Comparison of ENCODE assay signal across 9 cellular contexts in the genomic region with DNA sequence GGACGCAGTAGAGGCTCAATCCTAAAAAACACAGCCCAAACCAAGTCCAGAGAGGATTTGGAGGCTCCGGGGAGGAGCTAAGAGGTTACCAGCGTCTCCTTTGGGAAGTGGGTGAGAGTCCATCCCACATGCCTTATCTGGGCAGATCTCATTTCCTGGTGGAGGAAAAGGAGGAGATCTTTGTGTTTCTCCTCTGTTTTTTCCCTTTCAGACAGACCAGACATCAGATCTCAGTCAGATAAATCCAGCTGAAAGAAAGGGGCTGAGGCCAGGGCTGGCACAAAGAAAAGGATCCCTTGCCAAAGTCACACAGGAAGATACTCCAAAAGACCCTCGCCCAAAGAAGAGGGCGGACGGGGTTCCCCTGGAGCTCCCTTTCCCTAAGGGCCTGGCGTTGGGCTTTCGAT. TPM values are rescaled to one million over a fixed set of nuclear protein-coding genes. Genes with fewer than 3 reads are reported as not detected.
DNase-seq lines count a peak whose midpoint lies in the region; ATAC-seq and TF ChIP-seq lines count a peak whose summit lies in the region.
"Had no signal": no experiment of that assay in that cellular context is flagged by ENCODE, and none has a peak within 500 bp of the region (broad histone marks: within the 10 kb centered on the region; RNA-seq: fewer than 3 reads in every experiment).

No MANE protein-coding gene starts in this region.

- H3K36me3 ChIP-seq in IMR-90 (ENCODE audit: control insufficient read depth, insufficient read depth, low read length) = no peaks in the 10 kb centered on the region
- no peaks in the 10 kb centered on the region for H3K36me3 ChIP-seq in mesenchymal stem cell (ENCODE audit: control insufficient read depth in 1 of 2, insufficient read depth in 2 of 2, low read depth in 1 of 2, low read length in 2 of 2)
- no peaks in the 10 kb centered on the region for H3K36me3 ChIP-seq in subcutaneous abdominal adipose tissue (ENCODE audit: control insufficient read depth in 5 of 5, insufficient read depth in 5 of 5, low read length in 5 of 5)
- no peaks in the 10 kb centered on the region for H3K36me3 ChIP-seq in MG63

- H4K91ac ChIP-seq in IMR-90 (ENCODE audit: insufficient read depth, low read depth, low read length) (peak overlapping the region; percentile 84), mesenchymal stem cell (ENCODE audit: low read length) (no peak overlapping the region)

- POLR2A ChIA-PET in IMR-90 (lab: Charles Lee; ENCODE audit: unreplicated experiment) = interaction anchor here (0.5 kb wide), 1 partner anchor 17 kb away, joined by 3 read pairs; no protein-coding TSS in a partner anchor

- no peak overlapping the region; the same call in 1 of the 2 replicates for H3K56ac ChIP-seq in IMR-90 (ENCODE audit: extremely low read depth, insufficient read depth, low read length)

- H2BK15ac ChIP-seq in IMR-90 (ENCODE audit: low read depth, low read length) (no peak overlapping the region), mesenchymal stem cell (ENCODE audit: low read depth, poor library complexity, severe bottlenecking) (no peak overlapping the region)

- CTCF ChIA-PET in IMR-90 (lab: Yijun Ruan, JAX) = interaction anchor here (0.6 kb wide), 1 partner anchor 1842 kb away, joined by 3 read pairs; no protein-coding TSS in a partner anchor

- TF ChIP-seq RAD21 in IMR-90 (IDR thresholded peaks at IDR 0.05; ENCODE audit: low read length) = no peak

- no peak overlapping the region for H3K4me3 ChIP-seq in IMR-90 (ENCODE audit: insufficient read depth, low read depth, low read length)
- peak overlapping the region in 1 of 2 experiments; percentile 77 for H3K4me3 ChIP-seq in mesenchymal stem cell (ENCODE audit: insufficient read depth in 1 of 2, low read depth in 1 of 2, low read length in 2 of 2)
- H3K4me3 ChIP-seq in subcutaneous abdominal adipose tissue (ENCODE audit: low read depth in 1 of 5, low read length in 5 of 5) = peak overlapping the region; percentile 9 to 78 (median 66)
- H3K4me3 ChIP-seq in MG63 = no peak overlapping the region

- H3K79me1 ChIP-seq in IMR-90 (ENCODE audit: low read depth in 1 of 2, low read length in 2 of 2) = no peaks in the 10 kb centered on the region
- no peaks in the 10 kb centered on the region for H3K79me1 ChIP-seq in mesenchymal stem cell (replicated peaks; ENCODE audit: low read length, poor library complexity, severe bottlenecking)

- H3K4ac ChIP-seq in IMR-90 (ENCODE audit: low read depth, low read length) (peak overlapping the region; percentile 44), mesenchymal stem cell (ENCODE audit: low read depth in 1 of 2, low read length in 2 of 2) (peak overlapping the region in 1 of 2 experiments; percentile 12)

- H3K4me2 ChIP-seq in IMR-90 (ENCODE audit: low read depth, low read length) (no peak overlapping the region; the same call in 1 of the 2 replicates), mesenchymal stem cell (ENCODE audit: low read length, poor library complexity, severe bottlenecking) (no peak overlapping the region)

- peak overlapping the region; percentile 68 for H2BK20ac ChIP-seq in IMR-90 (ENCODE audit: low read depth, low read length)

- no CpG with 5 or more reads among the region's 8 CpGs for WGBS in IMR-90 (ENCODE audit: extremely low coverage in 2 of 2, insufficient read length in 1 of 2), 2 experiments
- 35% methylated on average over 7 of the region's 8 CpGs for WGBS in mesenchymal stem cell

- peak overlapping the region in 4 of 5 experiments; percentile 28 to 80 (median 76) for H3K4me3 Mint-ChIP-seq in brain

- no TSS peak for BruUV-seq in IMR-90 (replicated peaks; lab: Mats Ljungman, UMichigan)

- H3K27me3 Mint-ChIP-seq in brain = peaks cover 9% of the 10 kb centered on the region

- H4K20me1 ChIP-seq in IMR-90 (ENCODE audit: insufficient read depth, low read length) = no peaks in the 10 kb centered on the region

- no peak overlapping the region for H2AK9ac ChIP-seq in IMR-90 (replicated peaks; ENCODE audit: low read depth, low read length, poor library complexity)

- peak overlapping the region in 3 of 5 experiments; percentile 25 to 95 (median 81) for H3K27ac Mint-ChIP-seq in brain
- H3K27ac Mint-ChIP-seq: activated CD4-positive, alpha-beta memory T cell treated with anti-CD3 and anti-CD28 coated beads, Interleukin-2, amount 10 ng/mL, durations not matched to agents 7 days and 5 days had no signal

- no peaks in the 10 kb centered on the region for H3K36me3 Mint-ChIP-seq in brain

- no peak for DNase-seq in IMR-90
- peak; percentile 51 for DNase-seq in mesenchymal stem cell
- DNase-seq in kidney glomerular epithelial cell (lab: John Stamatoyannopoulos, UW) = no peak
- DNase-seq in HK-2 (ENCODE audit: unreplicated experiment) = no peak
- no peak for DNase-seq in MG63
- DNase-seq: activated CD4-positive, alpha-beta memory T cell treated with anti-CD3 and anti-CD28 coated beads, Interleukin-2, amount 10 ng/mL, durations not matched to agents 7 days and 5 days; effector CD4-positive, alpha-beta T cell had no signal

- H2BK120ac ChIP-seq in IMR-90 (ENCODE audit: low read depth, low read length) = peak overlapping the region; percentile 65
- peak overlapping the region; percentile 38 for H2BK120ac ChIP-seq in mesenchymal stem cell (ENCODE audit: low read depth, low read length)

- peaks cover 24% of the 10 kb centered on the region for H3K4me1 ChIP-seq in IMR-90 (ENCODE audit: control insufficient read depth, insufficient read depth, low read length)
- H3K4me1 ChIP-seq in mesenchymal stem cell (ENCODE audit: control insufficient read depth, insufficient read depth, low read depth, low read length) = peaks cover 8% of the 10 kb centered on the region
- H3K4me1 ChIP-seq in subcutaneous abdominal adipose tissue (ENCODE audit: control insufficient read depth in 5 of 5, insufficient read depth in 5 of 5, low read length in 5 of 5) = peaks cover 2 to 26% (median 16%) of the 10 kb centered on the region in 5 donors

- peak overlapping the region; percentile 4; the same call in 1 of the 2 replicates for H3K9ac ChIP-seq in IMR-90 (ENCODE audit: low read depth, low read length)
- H3K9ac ChIP-seq in mesenchymal stem cell (ENCODE audit: low read length) = peak overlapping the region; percentile 86
- H3K9ac ChIP-seq in subcutaneous abdominal adipose tissue (ENCODE audit: low read length in 5 of 5) = peak overlapping the region in 4 of 5 donors; percentile 57 to 74 (median 70)

- H3K4me1 Mint-ChIP-seq in brain = peaks cover 15% of the 10 kb centered on the region

- H3K9me3 Mint-ChIP-seq in brain = peaks cover under 1 to 11% (median 5%) of the 10 kb centered on the region in 5 experiments
- H3K9me3 Mint-ChIP-seq: activated CD4-positive, alpha-beta memory T cell treated with anti-CD3 and anti-CD28 coated beads, Interleukin-2, amount 10 ng/mL, durations not matched to agents 7 days and 5 days had no signal

- peak overlapping the region; percentile 0 to 36; a peak in 2 of 4 replicates for H4K8ac ChIP-seq in IMR-90 (ENCODE audit: low read depth in 2 of 2, low read length in 2 of 2)
- H4K8ac ChIP-seq in mesenchymal stem cell (ENCODE audit: low read length) = no peak overlapping the region

- H3K9me1 ChIP-seq in IMR-90 (ENCODE audit: insufficient read depth, low read length) = peaks cover 6% of the 10 kb centered on the region

- no peak for TF ChIP-seq POLR2A in IMR-90 (IDR thresholded peaks at IDR 0.05; ENCODE audit: low read depth, low read length)

- no peak overlapping the region for H2AFZ ChIP-seq in IMR-90 (replicated peaks; ENCODE audit: low read length, poor library complexity)
- H2AFZ ChIP-seq in mesenchymal stem cell (ENCODE audit: low read depth, low read length) = no peak overlapping the region

- H3K27me3 ChIP-seq in IMR-90 (ENCODE audit: control insufficient read depth, insufficient read depth, low read length) (no peaks in the 10 kb centered on the region; the same call in 1 of the 2 replicates), mesenchymal stem cell (ENCODE audit: control insufficient read depth in 1 of 2, insufficient read depth in 1 of 2, low read length in 2 of 2) (peaks cover 0 to 44% of the 10 kb centered on the region in 2 experiments), subcutaneous abdominal adipose tissue (ENCODE audit: control insufficient read depth in 5 of 5, insufficient read depth in 4 of 5, low read length in 5 of 5) (no peaks in the 10 kb centered on the region), MG63 (no peaks in the 10 kb centered on the region)

- dilution Hi-C loops in IMR-90 (cut with HindIII; ENCODE audit: low sequenced_read_pairs, unreplicated experiment) = no loop called here

- peak overlapping the region; percentile 10; the same call in 1 of the 2 replicates for H2AK5ac ChIP-seq in IMR-90 (ENCODE audit: low read depth, low read length)
- H2AK5ac ChIP-seq in mesenchymal stem cell (ENCODE audit: low read length, severe bottlenecking) = peak overlapping the region; percentile 71

- peak overlapping the region; percentile 6; the same call in 1 of the 2 replicates for H3K23ac ChIP-seq in IMR-90 (ENCODE audit: low read depth, low read length)
- H3K23ac ChIP-seq in mesenchymal stem cell (ENCODE audit: low read length in 2 of 2) = no peak overlapping the region

- ATAC-seq in IMR-90 (ENCODE audit: low read depth) = peak; percentile 5; the same call in 1 of the 2 replicates

- peak overlapping the region; percentile 23; the same call in 1 of the 2 replicates for H4K5ac ChIP-seq in IMR-90 (ENCODE audit: low read depth, low read length)

- peaks cover 3% of the 10 kb centered on the region for H3K9me3 ChIP-seq in IMR-90 (ENCODE audit: control insufficient read depth, insufficient read depth, low read length)
- peaks cover 15% of the 10 kb centered on the region for H3K9me3 ChIP-seq in mesenchymal stem cell (ENCODE audit: control insufficient read depth, low read length)
- peaks cover 5 to 9% (median 6%) of the 10 kb centered on the region in 5 donors for H3K9me3 ChIP-seq in subcutaneous abdominal adipose tissue (ENCODE audit: control insufficient read depth in 5 of 5, low read length in 5 of 5)
- H3K9me3 ChIP-seq in MG63 = peaks cover 6% of the 10 kb centered on the region

- H2BK12ac ChIP-seq in mesenchymal stem cell (ENCODE audit: low read length in 2 of 2) = no peak overlapping the region

- in situ Hi-C loops in IMR-90 (cut with MboI; ENCODE audit: low sequenced_read_pairs) = loop anchor here (10.0 kb wide), 1 partner anchor 101 kb away; no protein-coding TSS in a partner anchor

- H2BK5ac ChIP-seq in IMR-90 (ENCODE audit: low read depth, low read length, poor library complexity, severe bottlenecking) (no peak overlapping the region), mesenchymal stem cell (ENCODE audit: low read depth, low read length, poor library complexity, severe bottlenecking) (no peak overlapping the region)

- TF ChIP-seq CTCF in IMR-90 (conservative IDR thresholded peaks at IDR 0.05; ENCODE audit: low read depth, low read length) = no peak
- no peak for TF ChIP-seq CTCF in brain (conservative IDR thresholded peaks at IDR 0.05)

- H3K27ac ChIP-seq in IMR-90 (ENCODE audit: insufficient read depth, low read length) (peak overlapping the region; percentile 8; the same call in 1 of the 2 replicates), mesenchymal stem cell (ENCODE audit: low read length, poor library complexity, severe bottlenecking) (peak overlapping the region; percentile 25), subcutaneous abdominal adipose tissue (ENCODE audit: low read depth, low read length) (peak overlapping the region; percentile 65)

- H3K18ac ChIP-seq in IMR-90 (ENCODE audit: low read depth, low read length) = peak overlapping the region; percentile 10; the same call in 1 of the 2 replicates
- peak overlapping the region in 1 of 2 experiments; percentile 42 for H3K18ac ChIP-seq in mesenchymal stem cell (ENCODE audit: low read depth in 1 of 2, low read length in 2 of 2)

- intact Hi-C loops in IMR-90 (cut with micrococcal nuclease) = no loop called here

- H3K14ac ChIP-seq in IMR-90 (replicated peaks; ENCODE audit: low read depth, low read length) (no peak overlapping the region), mesenchymal stem cell (ENCODE audit: low read length in 2 of 2) (no peak overlapping the region)

RNA-seq across cellular contexts. Expression of a gene that starts 58.3 kb away (rescaled TPM):
- 1.4 and 1.6 TPM in 2 replicates for total RNA-seq in IMR-90 (2012; rRNA removed)
- 6.4 and 9.5 TPM in 2 replicates for polyA plus RNA-seq in IMR-90 (2012; rRNA removed)
- polyA plus RNA-seq in IMR-90 (2012; cell fraction: cytosol; rRNA removed) = 10.7 and 12.1 TPM in 2 replicates
- polyA plus RNA-seq in IMR-90 (2012; cell fraction: nucleus; rRNA removed; ENCODE audit: low replicate concordance) = 22.0 and 64.6 TPM in 2 replicates
- 10.9 TPM for polyA plus RNA-seq in brain (ENCODE audit: insufficient read depth, low read depth, low replicate concordance)
- 11.1 TPM for polyA plus RNA-seq in mesenchymal stem cell (2013, experiment 1 of 2)
- polyA plus RNA-seq in mesenchymal stem cell (2013, experiment 2 of 2) = 8.8 TPM
- 18.1 and 33.0 TPM in 2 replicates for total RNA-seq in MG63 (2014; rRNA removed; shearing (Covaris generic); ENCODE audit: low replicate concordance)

Comparison
In these comparisons a context has a peak if more than half of its experiments do, and no peak if none do; other contexts are left out.
1. H3K27ac ChIP-seq: peak in every context shown above with its lines; median percentile 65 in subcutaneous abdominal adipose tissue; 25 in mesenchymal stem cell; 8 in IMR-90.
2. H3K4me3 ChIP-seq: peak in subcutaneous abdominal adipose tissue (5 of 5); none in IMR-90 (single experiment) and MG63 (single experiment).
3. H3K9ac ChIP-seq: peak in every context shown above with its lines; median percentile 86 in mesenchymal stem cell; 70 in subcutaneous abdominal adipose tissue; 4 in IMR-90.